ENCODE assay signal across 9 cellular contexts in genomic region chr15:84992157-84992940, GRCh38. TPM values are rescaled to one million over a fixed set of nuclear protein-coding genes. Genes with fewer than 3 reads are reported as not detected.
DNase-seq lines count a peak whose midpoint lies in the region; ATAC-seq and TF ChIP-seq lines count a peak whose summit lies in the region.
"Had no signal": no experiment of that assay in that cellular context is flagged by ENCODE, and none has a peak within 500 bp of the region (broad histone marks: within the 10 kb centered on the region; RNA-seq: fewer than 3 reads in every experiment).

No MANE protein-coding gene starts in this region.

- H3K36me3 Mint-ChIP-seq in dendritic cell treated with granulocyte-macrophage colony-stimulating factor and Interleukin-4, amounts not matched to agents 40 ng/mL and 50 ng/mL, for 4 days (ENCODE audit: low read depth) = no peaks in the 10 kb centered on the region

- H3K27me3 ChIP-seq in RWPE2 (ENCODE audit: insufficient read depth, poor library complexity, severe bottlenecking) (no peaks in the 10 kb centered on the region), suprapubic skin (no peaks in the 10 kb centered on the region)

- H3K4me3 Mint-ChIP-seq in dendritic cell treated with granulocyte-macrophage colony-stimulating factor and Interleukin-4, amounts not matched to agents 40 ng/mL and 50 ng/mL, for 4 days = no peak overlapping the region

- no peaks in the 10 kb centered on the region for H3K9me3 Mint-ChIP-seq in dendritic cell treated with granulocyte-macrophage colony-stimulating factor and Interleukin-4, amounts not matched to agents 40 ng/mL and 50 ng/mL, for 4 days
- H3K9me3 Mint-ChIP-seq: naive thymus-derived CD8-positive, alpha-beta T cell had no signal

- no peaks in the 10 kb centered on the region for H3K9me3 ChIP-seq in RWPE2 (ENCODE audit: severe bottlenecking)
- H3K9me3 ChIP-seq in suprapubic skin = no peaks in the 10 kb centered on the region

- POLR2A ChIA-PET in HEK293T (lab: Yijun Ruan, JAX) = interaction anchor here (1.1 to 1.5 kb wide), 2 partner anchors 11 kb away, joined by 4 to 5 read pairs; no protein-coding TSS in a partner anchor

- intact Hi-C loops in dendritic cell treated with granulocyte-macrophage colony-stimulating factor and Interleukin-4, amounts not matched to agents 40 ng/mL and 50 ng/mL, for 4 days (cut with micrococcal nuclease) = no loop called here

- TF ChIP-seq EP300 in suprapubic skin (IDR thresholded peaks at IDR 0.05) = no peak

- H3K4me3 ChIP-seq in RWPE2 (ENCODE audit: severe bottlenecking) (no peak overlapping the region), suprapubic skin (no peak overlapping the region)

- ATAC-seq in RWPE2 (ENCODE audit: low read depth) (peak; percentile 99), HG03175 (IDR thresholded peaks at IDR 0.05; ENCODE audit: unreplicated experiment) (no peak)

- peak overlapping the region; percentile 8 for H3K27ac Mint-ChIP-seq in dendritic cell treated with granulocyte-macrophage colony-stimulating factor and Interleukin-4, amounts not matched to agents 40 ng/mL and 50 ng/mL, for 4 days

- DNase-seq in ELR (ENCODE audit: low read depth) (peak; percentile 78), RWPE2 (ENCODE audit: low spot score) (no peak), NCI-H1092 treated with DMSO at 0.1 percent for 48 hours (lab: John Stamatoyannopoulos, UW) (no peak), HEK293T (ENCODE audit: extremely low spot score) (no peak), suprapubic skin (ENCODE audit: low spot score in 2 of 2) (no peak)
- DNase-seq in stimulated activated CD4-positive, alpha-beta T cell treated with anti-CD3 and anti-CD28 coated beads, Interleukin-12 subunit alpha, Interleukin-12 subunit beta, amount 100 ng/mL, for 4 hours = peak; percentile 18
- DNase-seq: naive thymus-derived CD8-positive, alpha-beta T cell had no signal

- TF ChIP-seq CTCF in RWPE2 (IDR thresholded peaks at IDR 0.05; ENCODE audit: poor library complexity, severe bottlenecking) = no peak
- TF ChIP-seq CTCF in suprapubic skin (IDR thresholded peaks at IDR 0.05) = no peak

- CTCF ChIA-PET in HEK293T (lab: Yijun Ruan, JAX) = interaction anchor here (0.7 to 1.5 kb wide), 3 partner anchors 10 to 124 kb away, joined by 3 to 5 read pairs (median 4); no protein-coding TSS in a partner anchor

- H3K4me1 Mint-ChIP-seq in dendritic cell treated with granulocyte-macrophage colony-stimulating factor and Interleukin-4, amounts not matched to agents 40 ng/mL and 50 ng/mL, for 4 days (ENCODE audit: low read depth) = peaks cover 47% of the 10 kb centered on the region

- TF ChIP-seq POLR2A in suprapubic skin (IDR thresholded peaks at IDR 0.05) = no peak

- WGBS in suprapubic skin = 73% methylated on average over 4 of the region's 4 CpGs

- H3K4me1 ChIP-seq in RWPE2 (ENCODE audit: insufficient read depth, poor library complexity, severe bottlenecking) (peaks cover 17% of the 10 kb centered on the region), suprapubic skin (peaks cover 31% of the 10 kb centered on the region)

- H3K36me3 ChIP-seq in RWPE2 (ENCODE audit: low read depth) (no peaks in the 10 kb centered on the region), suprapubic skin (no peaks in the 10 kb centered on the region)

- H3K27me3 Mint-ChIP-seq in dendritic cell treated with granulocyte-macrophage colony-stimulating factor and Interleukin-4, amounts not matched to agents 40 ng/mL and 50 ng/mL, for 4 days = no peaks in the 10 kb centered on the region
- H3K27me3 Mint-ChIP-seq: naive thymus-derived CD8-positive, alpha-beta T cell had no signal

- H3K27ac ChIP-seq in RWPE2 (ENCODE audit: poor library complexity, severe bottlenecking) (peak overlapping the region; percentile 22), suprapubic skin (no peak overlapping the region)

TF ChIP-seq in HEK293T, 16 proteins besides CTCF, POLR2A, EP300 and RAD21:
- TF ChIP-seq ARNT (IDR thresholded peaks at IDR 0.05) (no peak), L3MBTL2 (conservative IDR thresholded peaks at IDR 0.05) (no peak), HDGF (IDR thresholded peaks at IDR 0.05; ENCODE audit: borderline replicate concordance) (no peak), TARDBP (IDR thresholded peaks at IDR 0.05) (no peak), SUZ12 (IDR thresholded peaks at IDR 0.05) (no peak), FOXK2 (IDR thresholded peaks at IDR 0.05) (no peak), PKNOX1 (IDR thresholded peaks at IDR 0.05) (no peak), ELF4 (IDR thresholded peaks at IDR 0.05) (no peak), BHLHE40 (IDR thresholded peaks at IDR 0.05; ENCODE audit: borderline replicate concordance) (no peak), CTBP1 (IDR thresholded peaks at IDR 0.05; ENCODE audit: borderline replicate concordance) (no peak)

RNA-seq across cellular contexts. Expression of gene PDE8A, which starts 10.7 kb away (rescaled TPM):
- total RNA-seq in suprapubic skin = 10 to 100 TPM; 15.3 to 48.5 (median 19.0) TPM

Comparison
In these comparisons a context has a peak if more than half of its experiments do, and no peak if none do; other contexts are left out.
1. DNase-seq: peak in ELR (single experiment) and stimulated activated CD4-positive, alpha-beta T cell treated with anti-CD3 and anti-CD28 coated beads, Interleukin-12 subunit alpha, Interleukin-12 subunit beta, amount 100 ng/mL, for 4 hours (single experiment); none in RWPE2 (single experiment), NCI-H1092 treated with DMSO at 0.1 percent for 48 hours (single experiment), HEK293T (single experiment) and suprapubic skin (0 of 2).